Comparison of ENCODE assay signal across 10 cellular contexts in the genomic region with DNA sequence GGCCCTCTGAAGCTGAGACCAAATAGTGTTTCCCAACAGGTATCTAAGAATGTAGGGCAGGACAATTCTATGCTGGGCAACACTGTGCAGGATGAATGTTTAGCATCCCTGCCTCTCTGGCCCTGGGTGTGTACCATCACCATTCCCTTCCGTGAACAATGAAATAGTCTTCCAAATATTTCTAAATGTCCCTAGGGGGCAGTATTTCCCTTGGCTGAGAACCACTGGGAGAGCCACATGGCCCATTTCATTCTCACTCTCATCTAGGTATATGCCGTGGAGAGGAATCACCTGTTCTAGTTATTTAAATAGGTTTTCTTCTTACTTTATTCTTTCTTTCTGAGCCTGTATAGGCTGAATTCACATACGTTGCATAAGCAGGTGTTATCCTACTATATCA.
DNase-seq lines count a peak whose midpoint lies in the region; ATAC-seq, FAIRE-seq and TF ChIP-seq lines count a peak whose summit lies in the region.
"Had no signal": no experiment of that assay in that cellular context is flagged by ENCODE, and none has a peak within 500 bp of the region (broad histone marks: within the 10 kb centered on the region; RNA-seq: fewer than 3 reads in every experiment).

No MANE protein-coding gene starts in this region.

- POLR2A ChIA-PET in H1 (lab: Charles Lee; ENCODE audit: partially characterized antibody) (no interaction called here), Caco-2 (lab: Charles Lee) (no interaction called here)

- H3K79me2 ChIP-seq in H1 (ENCODE audit: control insufficient read depth in 1 of 2, insufficient read depth in 2 of 2, low read length in 2 of 2): no peaks in the 10 kb centered on the region
- H3K79me2 ChIP-seq in smooth muscle cell (ENCODE audit: low read depth): no peaks in the 10 kb centered on the region

- TF ChIP-seq CTCF in H1 (IDR thresholded peaks at IDR 0.05; ENCODE audit: control extremely low read depth in 1 of 3, insufficient read depth in 1 of 3, low read depth in 1 of 3, low read length in 3 of 3) (peak in 2 of 3 experiments; percentile 59 to 65; a peak in 3 of 4 replicates), smooth muscle cell (IDR thresholded peaks at IDR 0.05; ENCODE audit: borderline replicate concordance, insufficient read depth, poor library complexity, severe bottlenecking) (peak; percentile 22), Caco-2 (IDR thresholded peaks at IDR 0.05; ENCODE audit: insufficient read depth in 1 of 2, low read depth in 1 of 2, low read length in 1 of 2, severe bottlenecking in 1 of 2, unreplicated experiment in 1 of 2) (no peak)

- DNase-seq in NCI-H2227 (lab: John Stamatoyannopoulos, UW; ENCODE audit: unreplicated experiment) (peak; percentile 40), NCI-H2227 treated with DMSO at 0.1 percent for 48 hours (lab: John Stamatoyannopoulos, UW) (no peak), NCI-H345 (lab: John Stamatoyannopoulos, UW) (peak; percentile 20), H1 (ENCODE audit: low read depth in 1 of 2, low spot score in 2 of 2) (no peak), smooth muscle cell (lab: John Stamatoyannopoulos, UW; ENCODE audit: unreplicated experiment) (no peak), Caco-2 (no peak)
- DNase-seq in activated effector memory CD4-positive, alpha-beta T cell treated with anti-CD3 and anti-CD28 coated beads, Interleukin-2, amount 50 U/mL, for 16 hours: no peak

- H2BK5ac ChIP-seq in H1 (ENCODE audit: low read depth, low read length): no peak overlapping the region

- no TSS peak for BruUV-seq in Caco-2 (replicated peaks; lab: Mats Ljungman, UMichigan)

- intact Hi-C loops in Caco-2 (cut with micrococcal nuclease; ENCODE audit: unreplicated experiment): no loop called here

- no peak overlapping the region for H3K27ac ChIP-seq in H1 (ENCODE audit: low read depth, low read length)
- H3K27ac ChIP-seq in smooth muscle cell (ENCODE audit: low read depth): no peak overlapping the region
- H3K27ac ChIP-seq: BLaER1 treated with 17β-estradiol and CSF1 and Interleukin-3, amounts not matched to agents 10 nM and 100 nM had no signal

- CTCF ChIA-PET in H1 (lab: Charles Lee; ENCODE audit: partially characterized antibody) (interaction anchor here (0.6 to 2.0 kb wide), 8 partner anchors 11 to 932 kb away, joined by 3 to 5 read pairs (median 4); no protein-coding TSS in a partner anchor), Caco-2 (lab: Charles Lee) (no interaction called here)

- 52% methylated on average over 3 of the region's 3 CpGs; no CpG with 5 or more reads in 1 of the 2 experiments for WGBS in H1 (ENCODE audit: extremely low coverage in 1 of 2, insufficient coverage in 1 of 2, insufficient read length in 1 of 2, insufficient replicate concordance in 2 of 2, low coverage in 1 of 2, low lambda C conversion rate in 2 of 2, missing lambda C conversion rate in 1 of 2), 2 experiments
- 34% methylated on average over 3 of the region's 3 CpGs for WGBS in smooth muscle cell (ENCODE audit: low lambda C conversion rate)

- TF ChIP-seq EP300 in H1 (IDR thresholded peaks at IDR 0.05; ENCODE audit: borderline replicate concordance in 1 of 2, low read depth in 2 of 2, low read length in 2 of 2): no peak

- H4K20me1 ChIP-seq in H1 (replicated peaks in 1 of 2; ENCODE audit: control insufficient read depth in 1 of 2, insufficient read depth in 2 of 2, low read length in 2 of 2): no peaks in the 10 kb centered on the region
- H4K20me1 ChIP-seq in smooth muscle cell (ENCODE audit: low read depth): no peaks in the 10 kb centered on the region
- H4K20me1 ChIP-seq: BLaER1 treated with 17β-estradiol and CSF1 and Interleukin-3, amounts not matched to agents 10 nM and 100 nM had no signal

- H3K27me3 ChIP-seq in H1 (replicated peaks in 1 of 4; ENCODE audit: control insufficient read depth in 3 of 4, extremely low read depth in 1 of 4, insufficient read depth in 3 of 4, low read length in 3 of 4) (no peaks in the 10 kb centered on the region), smooth muscle cell (ENCODE audit: low read depth) (peaks cover 18% of the 10 kb centered on the region), Caco-2 (replicated peaks; ENCODE audit: control insufficient read depth, insufficient read depth, low read length) (no peaks in the 10 kb centered on the region)
- H3K27me3 ChIP-seq: BLaER1 treated with 17β-estradiol and CSF1 and Interleukin-3, amounts not matched to agents 10 nM and 100 nM had no signal

- no peaks in the 10 kb centered on the region for H3K27me3 Mint-ChIP-seq in Caco-2 (ENCODE audit: insufficient read depth, unreplicated experiment)

- H3K56ac ChIP-seq in H1 (replicated peaks; ENCODE audit: insufficient read length, low read depth, low read length): no peak overlapping the region

- no peak overlapping the region for H2BK15ac ChIP-seq in H1 (ENCODE audit: low read length)

- ATAC-seq in GM21381 (IDR thresholded peaks at IDR 0.05; ENCODE audit: unreplicated experiment): no peak

- no peak overlapping the region for H4K5ac ChIP-seq in H1 (ENCODE audit: insufficient read length, low read depth, low read length)

- no peaks in the 10 kb centered on the region for H3K79me1 ChIP-seq in H1 (ENCODE audit: low read depth, low read length)

- no peak overlapping the region for H4K91ac ChIP-seq in H1 (replicated peaks; ENCODE audit: insufficient read length, low read length)

- H3K4me1 Mint-ChIP-seq in Caco-2 (ENCODE audit: low read depth, unreplicated experiment): no peaks in the 10 kb centered on the region
- H3K4me1 Mint-ChIP-seq: memory B cell had no signal

- H4K8ac ChIP-seq in H1 (ENCODE audit: extremely low read depth, insufficient read depth, low read length): no peak overlapping the region

- H3K18ac ChIP-seq in H1 (ENCODE audit: extremely low read depth, low read length): no peak overlapping the region

- H3K4me1 ChIP-seq in H1 (replicated peaks in 1 of 4; ENCODE audit: control insufficient read depth in 3 of 4, insufficient read depth in 4 of 4, low read length in 3 of 4): peaks cover 0 to 6% (median 3%) of the 10 kb centered on the region in 4 experiments; a peak in 2 of 7 replicates
- no peaks in the 10 kb centered on the region for H3K4me1 ChIP-seq in smooth muscle cell (ENCODE audit: low read depth)
- H3K4me1 ChIP-seq in Caco-2: no peaks in the 10 kb centered on the region

- H2AFZ ChIP-seq in H1 (ENCODE audit: low read length) (no peak overlapping the region), smooth muscle cell (ENCODE audit: low read depth) (no peak overlapping the region)

- no peak overlapping the region for H3K14ac ChIP-seq in H1 (ENCODE audit: insufficient read length)

- H3K4me3 ChIP-seq in H1 (ENCODE audit: extremely low read depth in 1 of 4, insufficient read depth in 2 of 4, low read depth in 3 of 4, low read length in 4 of 4) (no peak overlapping the region), smooth muscle cell (no peak overlapping the region), Caco-2 (ENCODE audit: low read depth, low read length) (no peak overlapping the region)
- H3K4me3 ChIP-seq: BLaER1 treated with 17β-estradiol and CSF1 and Interleukin-3, amounts not matched to agents 10 nM and 100 nM had no signal

- no peak overlapping the region for H3K4ac ChIP-seq in H1 (replicated peaks; ENCODE audit: insufficient read length, low read depth, low read length)

- no peak overlapping the region for H3K27ac Mint-ChIP-seq in Caco-2 (ENCODE audit: unreplicated experiment)
- H3K27ac Mint-ChIP-seq: memory B cell had no signal

- H3K23ac ChIP-seq in H1 (ENCODE audit: insufficient read length): no peak overlapping the region

- no peak overlapping the region for H2AK5ac ChIP-seq in H1 (ENCODE audit: low read depth, low read length)

- no peak overlapping the region for H3K4me3 Mint-ChIP-seq in Caco-2 (ENCODE audit: unreplicated experiment)
- H3K4me3 Mint-ChIP-seq: memory B cell had no signal

- no peaks in the 10 kb centered on the region for H3F3A ChIP-seq in smooth muscle cell (ENCODE audit: low read depth)

- no peak overlapping the region for H2BK20ac ChIP-seq in H1 (ENCODE audit: low read length)

- H3K4me2 ChIP-seq in H1 (ENCODE audit: insufficient read depth in 1 of 2, low read depth in 2 of 2, low read length in 2 of 2) (no peak overlapping the region), smooth muscle cell (no peak overlapping the region)
- H3K4me2 ChIP-seq: BLaER1 treated with 17β-estradiol and CSF1 and Interleukin-3, amounts not matched to agents 10 nM and 100 nM had no signal

- H3K23me2 ChIP-seq in H1 (ENCODE audit: low read depth, low read length): no peaks in the 10 kb centered on the region

- peaks cover 4 to 5% of the 10 kb centered on the region in 2 experiments; a peak in 1 of 4 replicates for H3K9me3 ChIP-seq in H1 (ENCODE audit: insufficient read depth in 2 of 2, low read depth in 1 of 2, low read length in 1 of 2)
- no peaks in the 10 kb centered on the region for H3K9me3 ChIP-seq in smooth muscle cell (replicated peaks; ENCODE audit: low read depth)
- no peaks in the 10 kb centered on the region for H3K9me3 ChIP-seq in Caco-2

- H3K9ac ChIP-seq in H1 (replicated peaks in 1 of 4; ENCODE audit: extremely low read depth in 1 of 4, low read depth in 3 of 4, low read length in 3 of 4) (no peak overlapping the region), smooth muscle cell (ENCODE audit: low read depth) (no peak overlapping the region)
- H3K9ac ChIP-seq: BLaER1 treated with 17β-estradiol and CSF1 and Interleukin-3, amounts not matched to agents 10 nM and 100 nM had no signal

- peak; percentile 74 to 80 for TF ChIP-seq RAD21 in H1 (IDR thresholded peaks at IDR 0.05 in 1 of 2, conservative IDR thresholded peaks at IDR 0.05 in 1 of 2; ENCODE audit: low read depth in 2 of 2, low read length in 2 of 2)

- TF ChIP-seq POLR2A in H1 (IDR thresholded peaks at IDR 0.05; ENCODE audit: control extremely low read depth in 1 of 2, low read depth in 2 of 2, low read length in 2 of 2): no peak

- FAIRE-seq in H1 (lab: Jason Lieb, UNC): peak; percentile 66

- no peak overlapping the region for H2BK120ac ChIP-seq in H1 (replicated peaks; ENCODE audit: low read depth, low read length)

- no peaks in the 10 kb centered on the region for H3K36me3 ChIP-seq in H1 (ENCODE audit: control insufficient read depth in 2 of 4, insufficient read depth in 4 of 4, low read length in 3 of 4)
- H3K36me3 ChIP-seq in smooth muscle cell (ENCODE audit: low read depth): no peaks in the 10 kb centered on the region
- H3K36me3 ChIP-seq in Caco-2 (ENCODE audit: control insufficient read depth, insufficient read depth, low read length): no peaks in the 10 kb centered on the region
- H3K36me3 ChIP-seq: BLaER1 treated with 17β-estradiol and CSF1 and Interleukin-3, amounts not matched to agents 10 nM and 100 nM had no signal

- no peak overlapping the region for H2BK12ac ChIP-seq in H1 (ENCODE audit: low read depth, low read length)

- H3K9me3 Mint-ChIP-seq in Caco-2 (ENCODE audit: unreplicated experiment): peaks cover 17% of the 10 kb centered on the region

- no peaks in the 10 kb centered on the region for H3K36me3 Mint-ChIP-seq in Caco-2 (ENCODE audit: insufficient read depth, unreplicated experiment)

TF ChIP-seq in H1, 55 proteins besides CTCF, POLR2A, EP300 and RAD21 (continues in another document):
- TF ChIP-seq KDM4A (IDR thresholded peaks at IDR 0.05; ENCODE audit: low read depth, low read length, severe bottlenecking) (no peak), YY1 (IDR thresholded peaks at IDR 0.05; ENCODE audit: low read depth, low read length) (0 out of 2 replicates have a peak, but pooled peaks have one; percentile 25), RNF2 (IDR thresholded peaks at IDR 0.05; ENCODE audit: borderline replicate concordance, low read depth, low read length, missing control alignments, poor library complexity, severe bottlenecking) (no peak)

Comparison
In these comparisons a context has a peak if more than half of its experiments do, and no peak if none do; other contexts are left out.
1. DNase-seq: peak in NCI-H2227 (single experiment) and NCI-H345 (single experiment); none in NCI-H2227 treated with DMSO at 0.1 percent for 48 hours (single experiment), H1 (0 of 2), smooth muscle cell (single experiment), Caco-2 (0 of 2) and activated effector memory CD4-positive, alpha-beta T cell treated with anti-CD3 and anti-CD28 coated beads, Interleukin-2, amount 50 U/mL, for 16 hours (single experiment).
2. CTCF ChIP-seq: peak in H1 (2 of 3) and smooth muscle cell (single experiment); none in Caco-2 (0 of 2).